7 cellular contexts compared by ENCODE assay signal in the genomic region with DNA sequence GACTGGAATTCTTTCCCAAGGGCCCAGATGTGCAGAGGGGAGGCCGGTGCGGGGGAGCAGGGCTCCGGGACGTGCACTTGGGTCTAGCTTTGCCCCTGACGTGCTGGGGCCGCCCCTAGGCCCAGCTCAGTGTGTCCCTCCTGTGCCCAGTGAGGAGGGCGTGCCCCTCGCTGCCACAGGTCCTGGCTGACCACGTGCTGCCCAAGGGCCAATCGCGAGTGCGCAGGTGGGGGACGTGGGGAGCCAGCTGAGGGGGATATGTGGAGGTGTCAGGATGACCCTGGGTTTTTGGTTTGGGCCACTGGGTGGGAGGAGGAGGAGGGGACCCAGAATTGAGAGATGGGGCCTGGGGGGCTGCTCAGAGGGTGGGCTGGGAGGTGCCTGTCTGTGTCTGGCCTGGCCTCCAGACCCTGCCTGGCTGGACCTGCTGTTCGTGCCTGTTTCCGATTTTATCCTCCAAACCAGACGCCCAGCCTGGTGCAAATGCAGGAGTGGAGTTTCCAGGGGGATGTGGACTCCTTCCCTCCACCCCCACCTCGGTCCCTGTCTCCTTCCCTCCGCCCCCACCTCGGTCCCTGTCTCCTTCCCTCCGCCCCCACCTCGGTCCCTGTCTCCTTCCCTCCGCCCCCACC. TPM values are rescaled to one million over a fixed set of nuclear protein-coding genes. Genes with fewer than 3 reads are reported as not detected.
A peak's percentile ranks its signal among the peaks of the same experiment; 100 is the strongest.
DNase-seq lines count a peak whose midpoint lies in the region; ATAC-seq and TF ChIP-seq lines count a peak whose summit lies in the region.

No MANE protein-coding gene starts in this region.

- intact Hi-C loops in activated CD8-positive, alpha-beta T cell treated with anti-CD3 and anti-CD28 coated beads for 36 hours (cut with micrococcal nuclease): no loop called here

- no peaks in the 10 kb centered on the region for H3K36me3 ChIP-seq in parathyroid adenoma (ENCODE audit: control insufficient read depth, insufficient read depth, low read length)

- H2AFZ ChIP-seq in parathyroid adenoma: peak overlapping the region; percentile 80

- no peak for TF ChIP-seq CTCF in activated CD8-positive, alpha-beta T cell treated with anti-CD3 and anti-CD28 coated beads for 36 hours (IDR thresholded peaks at IDR 0.05)
- TF ChIP-seq CTCF in foreskin keratinocyte (conservative IDR thresholded peaks at IDR 0.05) (no peak), parathyroid adenoma (IDR thresholded peaks at IDR 0.05) (no peak)

- ATAC-seq in activated CD8-positive, alpha-beta T cell treated with anti-CD3 and anti-CD28 coated beads for 36 hours: peak; percentile 62
- peak; percentile 50 for ATAC-seq in foreskin keratinocyte

- DNase-seq in GM03348 (ENCODE audit: low spot score) (peak; percentile 82), foreskin keratinocyte (no peak), SIG-M5 (lab: John Stamatoyannopoulos, UW) (no peak)
- peak; percentile 60 for DNase-seq in activated CD8-positive, alpha-beta T cell treated with anti-CD3 and anti-CD28 coated beads for 36 hours
- DNase-seq in activated CD4-positive, alpha-beta T cell treated with anti-CD3 and anti-CD28 coated beads for 4 hours: no peak

- H3K79me2 ChIP-seq in parathyroid adenoma: no peaks in the 10 kb centered on the region

- no peaks in the 10 kb centered on the region for H3K9me3 ChIP-seq in parathyroid adenoma (ENCODE audit: control insufficient read depth, low read length)

- H3K9me3 Mint-ChIP-seq in activated CD8-positive, alpha-beta T cell treated with anti-CD3 and anti-CD28 coated beads for 36 hours: no peaks in the 10 kb centered on the region

- POLR2A ChIA-PET in activated CD8-positive, alpha-beta T cell treated with anti-CD3 and anti-CD28 coated beads for 36 hours (lab: Charles Lee): interaction anchor here (1.2 to 1.7 kb wide), 3 partner anchors 9 to 12 kb away, joined by 4 to 6 read pairs (median 5); no protein-coding TSS in a partner anchor

- CTCF ChIA-PET in activated CD8-positive, alpha-beta T cell treated with anti-CD3 and anti-CD28 coated beads for 36 hours (lab: Charles Lee): no interaction called here

- H3K27me3 ChIP-seq in foreskin keratinocyte: peaks cover 1% of the 10 kb centered on the region
- H3K27me3 ChIP-seq in parathyroid adenoma (ENCODE audit: control insufficient read depth, insufficient read depth, low read length): no peaks in the 10 kb centered on the region

- peak overlapping the region; percentile 90 for H3K4me2 ChIP-seq in parathyroid adenoma (ENCODE audit: low read length)

- H3K27me3 Mint-ChIP-seq in activated CD8-positive, alpha-beta T cell treated with anti-CD3 and anti-CD28 coated beads for 36 hours: no peaks in the 10 kb centered on the region

- peak overlapping the region; percentile 53 for H3K4me3 ChIP-seq in parathyroid adenoma (ENCODE audit: low read depth, low read length)

- H3K4me3 Mint-ChIP-seq in activated CD8-positive, alpha-beta T cell treated with anti-CD3 and anti-CD28 coated beads for 36 hours: no peak overlapping the region

- H3K27ac Mint-ChIP-seq in activated CD8-positive, alpha-beta T cell treated with anti-CD3 and anti-CD28 coated beads for 36 hours: no peak overlapping the region

- no peak for TF ChIP-seq RAD21 in Ishikawa (IDR thresholded peaks at IDR 0.05; ENCODE audit: low read depth)

- no peaks in the 10 kb centered on the region for H3K36me3 Mint-ChIP-seq in activated CD8-positive, alpha-beta T cell treated with anti-CD3 and anti-CD28 coated beads for 36 hours (ENCODE audit: low read depth)

- no peak for TF ChIP-seq EP300 in Ishikawa (IDR thresholded peaks at IDR 0.05; ENCODE audit: borderline replicate concordance)

- H3K4me1 ChIP-seq in foreskin keratinocyte: peaks cover 8% of the 10 kb centered on the region
- no peaks in the 10 kb centered on the region for H3K4me1 ChIP-seq in parathyroid adenoma

- H3K27ac ChIP-seq in foreskin keratinocyte (no peak overlapping the region), parathyroid adenoma (no peak overlapping the region)

- no peak overlapping the region for H3K9ac ChIP-seq in parathyroid adenoma

- H3K4me1 Mint-ChIP-seq in activated CD8-positive, alpha-beta T cell treated with anti-CD3 and anti-CD28 coated beads for 36 hours (ENCODE audit: low read depth): peaks cover 7% of the 10 kb centered on the region

TF ChIP-seq in Ishikawa, 13 proteins besides CTCF, POLR2A, EP300 and RAD21:
- TF ChIP-seq ZBTB7A (IDR thresholded peaks at IDR 0.05; ENCODE audit: low read depth) (0 out of 2 replicates have a peak, but pooled peaks have one; percentile 19), TAF1 (IDR thresholded peaks at IDR 0.05; ENCODE audit: low read depth) (no peak)
- TF ChIP-seq, protein P1, sequence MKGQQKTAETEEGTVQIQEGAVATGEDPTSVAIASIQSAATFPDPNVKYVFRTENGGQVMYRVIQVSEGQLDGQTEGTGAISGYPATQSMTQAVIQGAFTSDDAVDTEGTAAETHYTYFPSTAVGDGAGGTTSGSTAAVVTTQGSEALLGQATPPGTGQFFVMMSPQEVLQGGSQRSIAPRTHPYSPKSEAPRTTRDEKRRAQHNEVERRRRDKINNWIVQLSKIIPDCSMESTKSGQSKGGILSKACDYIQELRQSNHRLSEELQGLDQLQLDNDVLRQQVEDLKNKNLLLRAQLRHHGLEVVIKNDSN (IDR thresholded peaks at IDR 0.05): peak; percentile 100

RNA-seq across cellular contexts. Expression of a gene that starts 6.1 kb away (rescaled TPM):
- not detected for total RNA-seq in activated CD8-positive, alpha-beta T cell treated with anti-CD3 and anti-CD28 coated beads for 36 hours
- total RNA-seq in foreskin keratinocyte: 0.07 TPM in 2 replicates
- polyA plus RNA-seq in foreskin keratinocyte: 0.06 and 0.08 TPM in 2 replicates

RNA-seq across cellular contexts. Expression of a gene that starts 35.7 kb away (rescaled TPM):
- 10 to 100 TPM; 17.5 to 20.3 TPM for total RNA-seq in activated CD8-positive, alpha-beta T cell treated with anti-CD3 and anti-CD28 coated beads for 36 hours
- total RNA-seq in foreskin keratinocyte: 14.4 and 15.4 TPM in 2 replicates
- 21.2 and 21.3 TPM in 2 replicates for polyA plus RNA-seq in foreskin keratinocyte

Comparison
In these comparisons a context has a peak if more than half of its experiments do, and no peak if none do; other contexts are left out.
1. DNase-seq: peak in GM03348 (single experiment) and activated CD8-positive, alpha-beta T cell treated with anti-CD3 and anti-CD28 coated beads for 36 hours (single experiment); none in foreskin keratinocyte (0 of 2), activated CD4-positive, alpha-beta T cell treated with anti-CD3 and anti-CD28 coated beads for 4 hours (0 of 2) and SIG-M5 (single experiment).